In genomic region chr13:23385931-23386330, GRCh38 we compare ENCODE assay signal across 25 cellular contexts.
"Had no signal": no experiment of that assay in that cellular context is flagged by ENCODE, and none has a peak within 500 bp of the region (broad histone marks: within the 10 kb centered on the region; RNA-seq: fewer than 3 reads in every experiment).

No MANE protein-coding gene starts in this region.

- FAIRE-seq: TTC549 had no signal

- H3K36me3 Mint-ChIP-seq: stimulated activated naive B cell treated with anti-CD40 and anti-IgM and Interleukin-4, amounts not matched to agents 10 μg/mL and 1 μg/mL and 100 μg/mL, for 72 hours had no signal

- H3K27me3 ChIP-seq: esophagus muscularis mucosa, heart right ventricle, left lung, tibial nerve had no signal

- H3K27ac Mint-ChIP-seq: activated T-helper 17 cell treated with anti-CD3 and anti-CD28 coated beads, Interleukin-2, amount 50 U/mL, for 72 hours; endodermal cell; stimulated activated naive B cell treated with anti-CD40 and anti-IgM and Interleukin-4, amounts not matched to agents 10 μg/mL and 1 μg/mL and 100 μg/mL, for 72 hours had no signal

- H3K4me3 ChIP-seq: esophagus muscularis mucosa, heart right ventricle, left lung, lung, tibial nerve had no signal

- H3K4me3 Mint-ChIP-seq: activated T-cell treated with anti-CD3 and anti-CD28 coated beads, Interleukin-2, amount 50 U/mL, for 4 hours; endodermal cell; stimulated activated naive B cell treated with anti-CD40 and anti-IgM and Interleukin-4, amounts not matched to agents 10 μg/mL and 1 μg/mL and 100 μg/mL, for 72 hours; T-helper 1 cell treated with Interleukin-12 subunit alpha and Interleukin-12 subunit beta and Interleukin-4 antibody, amounts not matched to agents 30 μg/mL and 1 μg/mL, for 36 hours had no signal

- DNase-seq: activated CD4-positive, alpha-beta T cell treated with anti-CD3 and anti-CD28 coated beads for 48 hours; activated CD8-positive, alpha-beta memory T cell treated with anti-CD3 and anti-CD28 coated beads, Interleukin-2, amount 50 U/mL, for 4 hours; activated gamma-delta T cell treated with Interleukin-2 at 50 U/mL for 16 hours; activated naive CD8-positive, alpha-beta T cell treated with anti-CD3 and anti-CD28 coated beads, Interleukin-2, amount 10 ng/mL, durations not matched to agents 7 days and 5 days; activated T-cell treated with anti-CD3 and anti-CD28 coated beads, Interleukin-2, amount 50 U/mL, for 4 hours; amniotic stem cell; central memory CD4-positive, alpha-beta T cell; endodermal cell; foreskin melanocyte; heart right ventricle; left lung; posterior cingulate gyrus; right cardiac atrium; SK-N-SH; stimulated activated CD4-positive, alpha-beta T cell treated with anti-CD3 and anti-CD28 coated beads, Interleukin-2, amount 100 ng/mL, for 24 hours; stimulated activated naive B cell treated with anti-CD40 and anti-IgM and Interleukin-4, amounts not matched to agents 10 μg/mL and 1 μg/mL and 100 μg/mL, for 72 hours; SW 1271; T-helper 9 cell had no signal

- H3K4me1 Mint-ChIP-seq: endodermal cell had no signal

- H3K9me3 Mint-ChIP-seq: activated naive CD8-positive, alpha-beta T cell treated with anti-CD3 and anti-CD28 coated beads, Interleukin-2, amount 10 ng/mL, durations not matched to agents 7 days and 5 days; activated T-cell treated with anti-CD3 and anti-CD28 coated beads, Interleukin-2, amount 50 U/mL, for 4 hours; activated T-helper 17 cell treated with anti-CD3 and anti-CD28 coated beads, Interleukin-2, amount 50 U/mL, for 72 hours; nephron; stimulated activated naive B cell treated with anti-CD40 and anti-IgM and Interleukin-4, amounts not matched to agents 10 μg/mL and 1 μg/mL and 100 μg/mL, for 72 hours; T-helper 1 cell treated with Interleukin-12 subunit alpha and Interleukin-12 subunit beta and Interleukin-4 antibody, amounts not matched to agents 30 μg/mL and 1 μg/mL, for 36 hours had no signal

- H3K36me3 ChIP-seq: esophagus muscularis mucosa, heart right ventricle, left lung, tibial nerve had no signal

- ATAC-seq: heart right ventricle; left lung; right cardiac atrium; stimulated activated naive B cell treated with anti-CD40 and anti-IgM and Interleukin-4, amounts not matched to agents 10 μg/mL and 1 μg/mL and 100 μg/mL, for 72 hours had no signal
